In the genomic region with DNA sequence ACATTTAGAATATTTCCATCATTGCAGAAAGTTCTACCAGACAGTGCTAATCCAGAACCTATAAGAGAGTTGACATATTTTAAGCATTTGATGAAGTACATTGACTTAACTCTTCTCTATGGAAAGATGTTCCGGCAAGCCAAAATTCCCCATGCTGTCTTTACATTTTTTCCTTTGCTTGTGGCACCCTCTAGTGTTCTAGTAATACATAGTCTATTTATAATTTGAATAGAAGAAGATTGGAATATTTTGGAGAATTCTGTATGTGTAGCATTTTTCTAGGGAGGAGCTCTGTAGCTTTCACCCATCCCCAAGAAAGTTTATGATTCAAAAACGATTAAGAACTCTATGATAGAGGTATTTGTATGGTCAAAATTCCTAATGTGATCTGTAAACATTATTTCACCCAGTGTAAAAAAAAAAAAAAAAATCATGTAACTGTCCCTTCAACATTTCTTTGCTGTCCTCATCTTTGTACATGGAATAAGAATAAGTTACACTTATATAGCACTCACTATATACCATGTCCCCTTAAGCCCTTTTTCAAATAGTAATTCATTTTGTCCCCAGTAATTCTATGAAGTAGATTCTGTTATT, we compare ENCODE assay signal across 8 cellular contexts. TPM values are rescaled to one million over a fixed set of nuclear protein-coding genes. Genes with fewer than 3 reads are reported as not detected.
DNase-seq lines count a peak whose midpoint lies in the region; ATAC-seq, FAIRE-seq and TF ChIP-seq lines count a peak whose summit lies in the region.

No MANE protein-coding gene starts in this region.

- 33 to 42% methylated on average over 2 of the region's 2 CpGs for WGBS in thyroid gland, 2 donors

- TF ChIP-seq CTCF in GM06990 (IDR thresholded peaks at IDR 0.05; ENCODE audit: insufficient read depth, low read length, poor library complexity, severe bottlenecking), result peak; percentile 23
- peak; percentile 17 for TF ChIP-seq CTCF in kidney (IDR thresholded peaks at IDR 0.05; ENCODE audit: borderline replicate concordance, extremely low read depth, insufficient read depth)
- TF ChIP-seq CTCF in thyroid gland (IDR thresholded peaks at IDR 0.05), result peak in 3 of 6 experiments; percentile 41 to 44 (median 41)

- intact Hi-C loops in kidney (cut with DNase I) (no loop called here), thyroid gland (cut with DNase I) (no loop called here)

- no peak for TF ChIP-seq POLR2A in thyroid gland (IDR thresholded peaks at IDR 0.05)

- H3K27me3 ChIP-seq in GM06990 (replicated peaks; ENCODE audit: control insufficient read depth, insufficient read depth, low read length) (no peaks in the 10 kb centered on the region), thyroid gland (no peaks in the 10 kb centered on the region)

- ATAC-seq in HG03469 (IDR thresholded peaks at IDR 0.05; ENCODE audit: unreplicated experiment), result no peak

- H3K4me3 ChIP-seq in GM06990 (replicated peaks; ENCODE audit: low read depth, low read length), result no peak overlapping the region
- H3K4me3 ChIP-seq in kidney (ENCODE audit: low read length in 2 of 2), result no peak overlapping the region
- H3K4me3 ChIP-seq in thyroid gland (replicated peaks in 1 of 3), result no peak overlapping the region

- H3K9me3 ChIP-seq in kidney (ENCODE audit: control insufficient read depth in 1 of 2, low read length in 2 of 2), result no peaks in the 10 kb centered on the region
- no peaks in the 10 kb centered on the region for H3K9me3 ChIP-seq in thyroid gland

- DNase-seq in GM06990 (ENCODE audit: extremely low read depth, insufficient read length), result no peak
- DNase-seq in NCI-H1694 treated with DMSO at 0.1 percent for 48 hours (lab: John Stamatoyannopoulos, UW), result peak; percentile 86
- DNase-seq in amniotic epithelial cell (ENCODE audit: low read depth), result peak; percentile 50
- no peak for DNase-seq in kidney
- no peak for DNase-seq in thyroid gland
- DNase-seq in T-helper 2 cell, result no peak
- no peak for DNase-seq in mesenteric fat pad (ENCODE audit: low spot score)

- H3K36me3 ChIP-seq in GM06990 (ENCODE audit: control insufficient read depth, insufficient read depth, low read length) (no peaks in the 10 kb centered on the region; the same call in 1 of the 2 replicates), kidney (ENCODE audit: control insufficient read depth in 1 of 2, insufficient read depth in 2 of 2, low read length in 2 of 2) (no peaks in the 10 kb centered on the region), thyroid gland (no peaks in the 10 kb centered on the region)

- H3K9ac ChIP-seq in kidney (ENCODE audit: low read length in 2 of 2), result no peak overlapping the region

- no peak overlapping the region for H3K27ac ChIP-seq in kidney (ENCODE audit: low read depth in 2 of 2, low read length in 2 of 2)
- no peak overlapping the region for H3K27ac ChIP-seq in thyroid gland

- H3K4me1 ChIP-seq in kidney (ENCODE audit: control insufficient read depth in 1 of 2, insufficient read depth in 1 of 2, low read depth in 1 of 2, low read length in 2 of 2) (no peaks in the 10 kb centered on the region), thyroid gland (no peaks in the 10 kb centered on the region)

- peak; percentile 30 for FAIRE-seq in kidney (lab: Jason Lieb, UNC)

RNA-seq across cellular contexts. Expression of gene NRF1, which starts 33.2 kb away (rescaled TPM):
- 19.4 TPM for total RNA-seq in kidney
- 8.8 TPM for polyA plus RNA-seq in kidney (ENCODE audit: insufficient read depth, low read depth, low replicate concordance)
- 10 to 100 TPM; 16.9 to 37.1 (median 27.0) TPM for total RNA-seq in thyroid gland
- total RNA-seq in mesenteric fat pad, result 16.2 TPM

Comparison
In these comparisons a context has a peak if more than half of its experiments do, and no peak if none do; other contexts are left out.
1. DNase-seq: peak in NCI-H1694 treated with DMSO at 0.1 percent for 48 hours (single experiment) and amniotic epithelial cell (single experiment); none in GM06990 (single experiment), kidney (single experiment), thyroid gland (0 of 2), T-helper 2 cell (0 of 5) and mesenteric fat pad (single experiment).